Comparison of ENCODE assay signal across 14 cellular contexts in the genomic region with DNA sequence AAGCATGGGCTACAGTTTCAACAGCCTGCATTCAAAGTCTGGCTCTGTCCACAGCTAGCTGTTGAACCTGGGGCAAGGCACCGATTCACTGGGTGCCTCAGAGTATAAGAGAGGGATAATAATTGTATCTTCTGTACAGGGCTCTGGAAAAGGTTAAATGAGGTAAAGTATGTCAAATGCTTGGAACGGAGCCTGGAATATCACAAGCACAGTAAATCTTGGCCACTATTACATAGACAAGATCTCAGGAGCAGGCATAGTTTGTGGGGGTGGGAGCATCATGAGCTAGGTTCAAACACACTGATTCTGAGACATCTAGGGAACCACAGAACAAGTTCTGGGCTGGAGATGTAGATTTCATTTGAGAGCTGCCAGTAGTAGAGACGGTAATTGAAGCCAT.
DNase-seq lines count a peak whose midpoint lies in the region; ATAC-seq, FAIRE-seq and TF ChIP-seq lines count a peak whose summit lies in the region.
"Had no signal": no experiment of that assay in that cellular context is flagged by ENCODE, and none has a peak within 500 bp of the region (broad histone marks: within the 10 kb centered on the region; RNA-seq: fewer than 3 reads in every experiment).

No MANE protein-coding gene starts in this region.

- no peak overlapping the region for H3K4me3 ChIP-seq in fibroblast of mammary gland (ENCODE audit: control insufficient read depth, low read depth, low read length)
- H3K4me3 ChIP-seq in prostate gland, result no peak overlapping the region
- H3K4me3 ChIP-seq in HepG2 (replicated peaks in 1 of 3; ENCODE audit: insufficient read depth in 1 of 3, low read depth in 2 of 3, low read length in 3 of 3), result no peak overlapping the region
- no peak overlapping the region for H3K4me3 ChIP-seq in hepatocyte

- BruUV-seq in HepG2 (replicated peaks; lab: Mats Ljungman, UMichigan), result no TSS peak

- H3K9me3 ChIP-seq in prostate gland, result no peaks in the 10 kb centered on the region
- no peaks in the 10 kb centered on the region; the same call in 1 of the 2 replicates for H3K9me3 ChIP-seq in HepG2 (ENCODE audit: low read length)
- H3K9me3 ChIP-seq in hepatocyte (ENCODE audit: low read depth), result no peaks in the 10 kb centered on the region

- H3K27me3 ChIP-seq in prostate gland (replicated peaks; ENCODE audit: insufficient read depth), result no peaks in the 10 kb centered on the region
- no peaks in the 10 kb centered on the region; a peak in 1 of 5 replicates for H3K27me3 ChIP-seq in HepG2 (ENCODE audit: control insufficient read depth in 1 of 2, insufficient read depth in 2 of 2, low read length in 2 of 2)
- no peaks in the 10 kb centered on the region for H3K27me3 ChIP-seq in foreskin keratinocyte
- no peaks in the 10 kb centered on the region for H3K27me3 ChIP-seq in hepatocyte

- ATAC-seq in HepG2 (no peak), foreskin keratinocyte (no peak)
- ATAC-seq: natural killer cell had no signal

- H3K4me1 ChIP-seq in prostate gland (replicated peaks) (peaks cover 9% of the 10 kb centered on the region), HepG2 (ENCODE audit: insufficient read depth, low read length) (peaks cover 55% of the 10 kb centered on the region), foreskin keratinocyte (no peaks in the 10 kb centered on the region), hepatocyte (ENCODE audit: insufficient read depth) (peaks cover 27% of the 10 kb centered on the region)

- TF ChIP-seq POLR2A in prostate gland (IDR thresholded peaks at IDR 0.05) (no peak), HepG2 (IDR thresholded peaks at IDR 0.05; ENCODE audit: insufficient read depth in 1 of 2, low read depth in 2 of 2, low read length in 2 of 2) (no peak)

- H3K9me2 ChIP-seq in hepatocyte (replicated peaks; ENCODE audit: insufficient read depth), result no peaks in the 10 kb centered on the region

- H3K36me3 ChIP-seq in prostate gland (no peaks in the 10 kb centered on the region), HepG2 (replicated peaks in 1 of 2; ENCODE audit: control insufficient read depth in 1 of 2, insufficient read depth in 2 of 2, low read length in 2 of 2) (no peaks in the 10 kb centered on the region), hepatocyte (replicated peaks; ENCODE audit: insufficient read depth, low read depth) (no peaks in the 10 kb centered on the region)

- intact Hi-C loops in prostate gland (cut with DNase I), result no loop called here
- intact Hi-C loops in HepG2 (cut with micrococcal nuclease; ENCODE audit: unreplicated experiment), result no loop called here

- FAIRE-seq in HepG2 (lab: Jason Lieb, UNC), result no peak
- FAIRE-seq: endometrium had no signal

- no peak for TF ChIP-seq RAD21 in HepG2 (CRISPR knock-in tag; IDR thresholded peaks at IDR 0.05)

- H2AFZ ChIP-seq in HepG2 (ENCODE audit: low read length) (no peak overlapping the region), hepatocyte (no peak overlapping the region)

- peak overlapping the region; percentile 73 for H3K27ac ChIP-seq in C4-2B
- H3K27ac ChIP-seq in prostate gland, result peak overlapping the region in 1 of 2 donors; percentile 67
- H3K27ac ChIP-seq in HepG2 (ENCODE audit: extremely low read length, insufficient read depth, low read length), result no peak overlapping the region
- H3K27ac ChIP-seq in foreskin keratinocyte, result no peak overlapping the region
- no peak overlapping the region for H3K27ac ChIP-seq in hepatocyte

- CTCF ChIA-PET in HepG2 (lab: Yijun Ruan, JAX; ENCODE audit: low intra/inter-chr PET ratio, low total read pairs), result no interaction called here

- peak; percentile 94 for DNase-seq in NCI-H446 treated with DMSO at 0.1 percent for 48 hours (lab: John Stamatoyannopoulos, UW)
- peak; percentile 97 for DNase-seq in fibroblast of mammary gland (ENCODE audit: low read depth)
- peak; percentile 32 for DNase-seq in prostate gland (ENCODE audit: low spot score)
- DNase-seq in HepG2 (ENCODE audit: low spot score), result no peak
- no peak for DNase-seq in foreskin keratinocyte
- no peak for DNase-seq in glomerular visceral epithelial cell (ENCODE audit: extremely low spot score)
- DNase-seq in hepatocyte (ENCODE audit: low spot score), result no peak
- DNase-seq: activated naive CD8-positive, alpha-beta T cell treated with anti-CD3 and anti-CD28 coated beads, Interleukin-2, amount 10 ng/mL, durations not matched to agents 7 days and 5 days; CD4-positive, CD25-positive, alpha-beta regulatory T cell; immature natural killer cell; natural killer cell; NCI-H2029 had no signal

- H4K20me1 ChIP-seq in HepG2 (ENCODE audit: insufficient read depth, low read length) (no peaks in the 10 kb centered on the region), hepatocyte (ENCODE audit: insufficient read depth, poor library complexity, severe bottlenecking) (no peaks in the 10 kb centered on the region)

- H3K79me2 ChIP-seq in HepG2 (ENCODE audit: insufficient read depth, low read length) (no peaks in the 10 kb centered on the region), hepatocyte (no peaks in the 10 kb centered on the region)

- in situ Hi-C loops in HepG2 (cut with HindIII; ENCODE audit: extremely low pct_ligation_motif_present, low pct_unique_long_range_greater_than_20kb), result no loop called here

- TF ChIP-seq CTCF in C4-2B (conservative IDR thresholded peaks at IDR 0.05), result no peak
- no peak for TF ChIP-seq CTCF in fibroblast of mammary gland (conservative IDR thresholded peaks at IDR 0.05; ENCODE audit: control insufficient read depth, insufficient read depth, low read depth, low read length)
- TF ChIP-seq CTCF in prostate gland (IDR thresholded peaks at IDR 0.05), result no peak
- TF ChIP-seq CTCF in HepG2 (CRISPR knock-in tag; IDR thresholded peaks at IDR 0.05), result no peak
- TF ChIP-seq CTCF in foreskin keratinocyte (conservative IDR thresholded peaks at IDR 0.05), result no peak
- no peak for TF ChIP-seq CTCF in hepatocyte (IDR thresholded peaks at IDR 0.05; ENCODE audit: poor library complexity)

- TF ChIP-seq EP300 in HepG2 (IDR thresholded peaks at IDR 0.05; ENCODE audit: low read depth in 2 of 2, low read length in 2 of 2), result no peak
- no peak for TF ChIP-seq EP300 in HepG2 (CRISPR knock-in tag; IDR thresholded peaks at IDR 0.05; ENCODE audit: borderline replicate concordance)

- POLR2A ChIA-PET in HepG2 (lab: Yijun Ruan, JAX), result no interaction called here

- WGBS in prostate gland, result 30% methylated on average over 3 of the region's 3 CpGs
- 51% methylated on average over 3 of the region's 3 CpGs for WGBS in HepG2 (ENCODE audit: low lambda C conversion rate)
- WGBS in hepatocyte (ENCODE audit: low lambda C conversion rate, missing lambda C conversion rate), result 71% methylated on average over 3 of the region's 3 CpGs

- H3K4me2 ChIP-seq in HepG2 (ENCODE audit: low read depth, low read length), result no peak overlapping the region
- no peak overlapping the region for H3K4me2 ChIP-seq in hepatocyte

- H3K9ac ChIP-seq in HepG2 (ENCODE audit: insufficient read depth, low read depth, low read length), result no peak overlapping the region

TF ChIP-seq in HepG2, 621 proteins besides CTCF, POLR2A, EP300 and RAD21:
- TF ChIP-seq REXO4 (CRISPR knock-in tag; IDR thresholded peaks at IDR 0.05; ENCODE audit: borderline replicate concordance) (no peak), CHD4 (IDR thresholded peaks at IDR 0.05; ENCODE audit: borderline replicate concordance, low read length) (no peak), ZSCAN30 (CRISPR knock-in tag; IDR thresholded peaks at IDR 0.05) (no peak), HMG20B (CRISPR knock-in tag; conservative IDR thresholded peaks at IDR 0.05) (no peak), ZFP36 (IDR thresholded peaks at IDR 0.05; ENCODE audit: borderline replicate concordance, low read depth, low read length, partially characterized antibody) (no peak), NRL (CRISPR knock-in tag; IDR thresholded peaks at IDR 0.05; ENCODE audit: borderline replicate concordance) (no peak), HIVEP1 (CRISPR knock-in tag; IDR thresholded peaks at IDR 0.05) (no peak), ZNF605 (CRISPR knock-in tag; IDR thresholded peaks at IDR 0.05) (no peak), PTBP1 (IDR thresholded peaks at IDR 0.05; ENCODE audit: low read depth, low read length, poor library complexity, severe bottlenecking) (no peak)

Comparison
In these comparisons a context has a peak if more than half of its experiments do, and no peak if none do; other contexts are left out.
1. DNase-seq: peak in NCI-H446 treated with DMSO at 0.1 percent for 48 hours (single experiment), fibroblast of mammary gland (single experiment) and prostate gland (single experiment); none in HepG2 (single experiment), foreskin keratinocyte (0 of 2), glomerular visceral epithelial cell (single experiment) and hepatocyte (single experiment).